8 cellular contexts compared by ENCODE assay signal in the genomic region with DNA sequence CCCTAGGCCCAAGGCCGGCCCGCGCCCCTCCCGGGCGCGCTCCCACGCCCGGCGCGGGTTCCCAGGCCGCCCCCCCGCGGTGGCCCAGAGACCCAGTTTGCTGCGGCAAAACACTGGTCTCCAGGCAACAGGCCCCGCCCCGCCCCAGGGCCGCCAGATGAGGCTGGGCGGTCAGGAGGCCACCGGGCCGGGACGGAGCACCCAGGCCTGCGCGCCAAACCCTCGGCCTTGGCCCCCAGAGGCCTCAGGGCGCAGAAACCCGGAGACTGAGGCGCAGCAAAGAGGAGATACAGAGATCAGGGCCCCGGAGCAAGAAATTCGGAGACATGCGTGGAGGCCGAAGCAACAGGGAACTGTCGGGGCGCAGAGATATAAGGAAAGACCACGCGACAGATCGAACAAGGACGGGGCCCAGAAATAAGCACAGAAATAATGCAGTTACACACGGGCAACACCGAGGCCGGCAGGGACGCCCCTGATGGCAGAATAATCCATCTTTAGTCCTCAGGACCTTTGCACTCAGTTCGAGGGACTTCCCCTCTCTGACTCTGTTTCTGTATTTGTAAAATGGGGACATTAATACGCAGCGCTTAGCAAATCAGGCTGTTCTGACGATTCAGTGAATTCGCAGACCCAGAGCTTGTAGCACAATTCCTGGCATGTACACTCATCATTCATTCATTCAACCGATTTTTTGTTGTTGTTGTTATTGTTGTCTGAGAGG. TPM values are rescaled to one million over a fixed set of nuclear protein-coding genes. Genes with fewer than 3 reads are reported as not detected.
DNase-seq lines count a peak whose midpoint lies in the region; ATAC-seq, FAIRE-seq and TF ChIP-seq lines count a peak whose summit lies in the region.

No MANE protein-coding gene starts in this region.

- H4K20me1 ChIP-seq in neural progenitor cell (ENCODE audit: low read depth): no peaks in the 10 kb centered on the region

- CTCF ChIA-PET in activated naive CD4-positive, alpha-beta T cell treated with anti-CD3 and anti-CD28 coated beads, Interleukin-2, amount 10 ng/mL, durations not matched to agents 7 days and 5 days (lab: Charles Lee): interaction anchor here (6.2 to 6.4 kb wide), 2 partner anchors 23 to 33 kb away, joined by 32 to 68 read pairs; partner anchors contain the start of gene FOSB

- H3K9me3 Mint-ChIP-seq in activated naive CD4-positive, alpha-beta T cell treated with anti-CD3 and anti-CD28 coated beads, Interleukin-2, amount 10 ng/mL, durations not matched to agents 7 days and 5 days: no peaks in the 10 kb centered on the region
- no peaks in the 10 kb centered on the region for H3K9me3 Mint-ChIP-seq in neural progenitor cell

- TF ChIP-seq POLR2A in testis (IDR thresholded peaks at IDR 0.05): no peak

- H3K27me3 ChIP-seq in neural progenitor cell (peaks cover 10% of the 10 kb centered on the region), testis (no peaks in the 10 kb centered on the region)

- 7 to 10% methylated on average over 26 to 47 of the region's 47 CpGs for WGBS in testis, 2 donors

- TF ChIP-seq CTCF in neural progenitor cell (IDR thresholded peaks at IDR 0.05): no peak
- TF ChIP-seq CTCF in testis (IDR thresholded peaks at IDR 0.05): no peak

- H3K9me3 ChIP-seq in neural progenitor cell (ENCODE audit: low read depth) (no peaks in the 10 kb centered on the region), testis (no peaks in the 10 kb centered on the region)

- no peak overlapping the region for H3K4me3 Mint-ChIP-seq in activated naive CD4-positive, alpha-beta T cell treated with anti-CD3 and anti-CD28 coated beads, Interleukin-2, amount 10 ng/mL, durations not matched to agents 7 days and 5 days
- H3K4me3 Mint-ChIP-seq in neural progenitor cell: peak overlapping the region; percentile 54

- H2AFZ ChIP-seq in neural progenitor cell (replicated peaks): peak overlapping the region; percentile 58

- peaks cover 63% of the 10 kb centered on the region for H3F3A ChIP-seq in neural progenitor cell (ENCODE audit: low read depth)

- H3K79me2 ChIP-seq in neural progenitor cell (ENCODE audit: low read depth): no peaks in the 10 kb centered on the region

- DNase-seq in SKM-1 treated with dmso at 0.1 percent for 144 hours (lab: John Stamatoyannopoulos, UW; ENCODE audit: unreplicated experiment) (peak; percentile 19), SKM-1 (lab: John Stamatoyannopoulos, UW; ENCODE audit: unreplicated experiment) (no peak), SHP77 treated with DMSO at 0.1 percent for 48 hours (lab: John Stamatoyannopoulos, UW) (peak; percentile 44), frontal cortex (ENCODE audit: low spot score in 2 of 2) (peak; percentile 90 to 93), neural progenitor cell (ENCODE audit: low spot score) (peak; percentile 96), testis (peak; percentile 95)
- DNase-seq in activated naive CD4-positive, alpha-beta T cell treated with anti-CD3 and anti-CD28 coated beads, Interleukin-2, amount 10 ng/mL, durations not matched to agents 7 days and 5 days: peak; percentile 86

- H3K4me1 Mint-ChIP-seq in activated naive CD4-positive, alpha-beta T cell treated with anti-CD3 and anti-CD28 coated beads, Interleukin-2, amount 10 ng/mL, durations not matched to agents 7 days and 5 days: peaks cover 55% of the 10 kb centered on the region
- peaks cover 53% of the 10 kb centered on the region for H3K4me1 Mint-ChIP-seq in neural progenitor cell

- intact Hi-C loops in testis (cut with DNase I; ENCODE audit: low total_unique reads): no loop called here

- H3K27ac ChIP-seq in neural progenitor cell (no peak overlapping the region), testis (peak overlapping the region; percentile 79 to 94)

- no peak overlapping the region for H3K9ac ChIP-seq in neural progenitor cell

- H3K4me1 ChIP-seq in neural progenitor cell: peaks cover 11% of the 10 kb centered on the region
- H3K4me1 ChIP-seq in testis: peaks cover 16% of the 10 kb centered on the region

- H3K4me3 ChIP-seq in neural progenitor cell (peak overlapping the region; percentile 66), testis (peak overlapping the region; percentile 50 to 51)

- no peak for FAIRE-seq in frontal cortex (lab: Jason Lieb, UNC)

- ATAC-seq in HG03571 (IDR thresholded peaks at IDR 0.05; ENCODE audit: unreplicated experiment): peak; percentile 52

- peaks cover 20% of the 10 kb centered on the region for H3K27me3 Mint-ChIP-seq in activated naive CD4-positive, alpha-beta T cell treated with anti-CD3 and anti-CD28 coated beads, Interleukin-2, amount 10 ng/mL, durations not matched to agents 7 days and 5 days
- peaks cover 19% of the 10 kb centered on the region for H3K27me3 Mint-ChIP-seq in neural progenitor cell (ENCODE audit: insufficient read depth, low read depth)

- peak overlapping the region; percentile 97 for H3K4me2 ChIP-seq in neural progenitor cell

- H3K36me3 ChIP-seq in neural progenitor cell (no peaks in the 10 kb centered on the region), testis (ENCODE audit: low read depth, missing control alignments) (no peaks in the 10 kb centered on the region)

- H3K36me3 Mint-ChIP-seq in activated naive CD4-positive, alpha-beta T cell treated with anti-CD3 and anti-CD28 coated beads, Interleukin-2, amount 10 ng/mL, durations not matched to agents 7 days and 5 days: peaks cover 4% of the 10 kb centered on the region
- no peaks in the 10 kb centered on the region for H3K36me3 Mint-ChIP-seq in neural progenitor cell

- H3K27ac Mint-ChIP-seq in activated naive CD4-positive, alpha-beta T cell treated with anti-CD3 and anti-CD28 coated beads, Interleukin-2, amount 10 ng/mL, durations not matched to agents 7 days and 5 days: no peak overlapping the region
- peak overlapping the region; percentile 84 for H3K27ac Mint-ChIP-seq in neural progenitor cell

RNA-seq across cellular contexts. Expression of gene ERCC1, which starts 20.8 kb away (rescaled TPM):
- total RNA-seq in frontal cortex (55.0 TPM), neural progenitor cell (ENCODE audit: low replicate concordance) (46.0 and 74.5 TPM in 2 replicates), testis (10 to 100 TPM; 71.8 to 95.7 TPM)
- 112 TPM for polyA plus RNA-seq in testis (ENCODE audit: insufficient read depth, low read depth, low replicate concordance)

RNA-seq across cellular contexts. Expression of gene FOSB, which starts 23.3 kb away (rescaled TPM):
- total RNA-seq in frontal cortex: 2.0 TPM
- total RNA-seq in neural progenitor cell (ENCODE audit: low replicate concordance): 2.3 and 5.4 TPM in 2 replicates
- 1 to 10 TPM; 1.2 to 3.9 TPM for total RNA-seq in testis
- polyA plus RNA-seq in testis (ENCODE audit: insufficient read depth, low read depth, low replicate concordance): 22.7 TPM

RNA-seq across cellular contexts. Expression of gene POLR1G, which starts 38.0 kb away (rescaled TPM):
- total RNA-seq in frontal cortex (3.7 TPM), neural progenitor cell (ENCODE audit: low replicate concordance) (5.5 and 6.8 TPM in 2 replicates), testis (10 to 100 TPM; 10.2 to 12.1 TPM)
- 5.8 TPM for polyA plus RNA-seq in testis (ENCODE audit: insufficient read depth, low read depth, low replicate concordance)

RNA-seq across cellular contexts. Expression of gene PPP1R13L, which starts 39.6 kb away (rescaled TPM):
- under 0.01 TPM for total RNA-seq in frontal cortex
- total RNA-seq in neural progenitor cell (ENCODE audit: low replicate concordance): 2.9 and 8.6 TPM in 2 replicates
- total RNA-seq in testis: 10 to 100 TPM in 1 of 2 donors, 1 to 10 TPM in 1; 9.7 to 12.2 TPM
- 13.3 TPM for polyA plus RNA-seq in testis (ENCODE audit: insufficient read depth, low read depth, low replicate concordance)

RNA-seq across cellular contexts. Expression of gene RTN2, which starts 52.4 kb away (rescaled TPM):
- 54.2 TPM for total RNA-seq in frontal cortex
- total RNA-seq in neural progenitor cell (ENCODE audit: low replicate concordance): 4.8 and 10.4 TPM in 2 replicates
- total RNA-seq in testis: 1 to 10 TPM; 5.2 to 5.3 TPM
- polyA plus RNA-seq in testis (ENCODE audit: insufficient read depth, low read depth, low replicate concordance): 4.2 TPM
